Comparison of ENCODE assay signal across 8 cellular contexts in genomic region chr7:67484244-67484751, GRCh38.
DNase-seq lines count a peak whose midpoint lies in the region; ATAC-seq, FAIRE-seq and TF ChIP-seq lines count a peak whose summit lies in the region.

No MANE protein-coding gene starts in this region.

- TF ChIP-seq CTCF in CD4-positive, alpha-beta T cell (IDR thresholded peaks at IDR 0.05): peak; percentile 12

- no peaks in the 10 kb centered on the region for H3K9me3 ChIP-seq in CD4-positive, alpha-beta T cell (ENCODE audit: control insufficient read depth, low read length)

- no peak for FAIRE-seq in H54 (lab: Jason Lieb, UNC)

- peaks cover 5% of the 10 kb centered on the region for H3K27me3 Mint-ChIP-seq in CD4-positive, alpha-beta T cell
- H3K27me3 Mint-ChIP-seq in activated CD8-positive, alpha-beta T cell treated with anti-CD3 and anti-CD28 coated beads, Interleukin-2, amount 10 ng/mL, durations not matched to agents 7 days and 5 days (ENCODE audit: low read depth): peaks cover 3% of the 10 kb centered on the region
- no peaks in the 10 kb centered on the region for H3K27me3 Mint-ChIP-seq in T-helper 2 cell treated with Interferon-gamma antibody and Interleukin-4, amounts not matched to agents 5 μg/mL and 100 μg/mL, for 36 hours (ENCODE audit: low read depth)

- H3K4me3 Mint-ChIP-seq in CD4-positive, alpha-beta T cell: no peak overlapping the region
- no peak overlapping the region for H3K4me3 Mint-ChIP-seq in activated CD8-positive, alpha-beta T cell treated with anti-CD3 and anti-CD28 coated beads, Interleukin-2, amount 10 ng/mL, durations not matched to agents 7 days and 5 days
- no peak overlapping the region for H3K4me3 Mint-ChIP-seq in T-helper 2 cell treated with Interferon-gamma antibody and Interleukin-4, amounts not matched to agents 5 μg/mL and 100 μg/mL, for 36 hours
- no peak overlapping the region for H3K4me3 Mint-ChIP-seq in stimulated activated effector memory CD8-positive, alpha-beta T cell treated with anti-CD3 and anti-CD28 coated beads, Interleukin-12 subunit alpha, Interleukin-12 subunit beta, amount 100 ng/mL, for 72 hours

- no peak for TF ChIP-seq POLR2A in H54 (IDR thresholded peaks at IDR 0.05; ENCODE audit: low read depth, low read length)

- no peak for ATAC-seq in CD4-positive, alpha-beta T cell (ENCODE audit: poor library complexity)
- no peak for ATAC-seq in activated CD8-positive, alpha-beta T cell treated with anti-CD3 and anti-CD28 coated beads, Interleukin-2, amount 10 ng/mL, durations not matched to agents 7 days and 5 days
- ATAC-seq in stimulated activated effector memory CD8-positive, alpha-beta T cell treated with anti-CD3 and anti-CD28 coated beads, Interleukin-12 subunit alpha, Interleukin-12 subunit beta, amount 100 ng/mL, for 72 hours: no peak

- no peaks in the 10 kb centered on the region for H3K36me3 Mint-ChIP-seq in CD4-positive, alpha-beta T cell (ENCODE audit: low read depth)
- H3K36me3 Mint-ChIP-seq in activated CD8-positive, alpha-beta T cell treated with anti-CD3 and anti-CD28 coated beads, Interleukin-2, amount 10 ng/mL, durations not matched to agents 7 days and 5 days (ENCODE audit: low read depth): no peaks in the 10 kb centered on the region
- H3K36me3 Mint-ChIP-seq in T-helper 2 cell treated with Interferon-gamma antibody and Interleukin-4, amounts not matched to agents 5 μg/mL and 100 μg/mL, for 36 hours (ENCODE audit: low read depth): no peaks in the 10 kb centered on the region
- H3K36me3 Mint-ChIP-seq in stimulated activated effector memory CD8-positive, alpha-beta T cell treated with anti-CD3 and anti-CD28 coated beads, Interleukin-12 subunit alpha, Interleukin-12 subunit beta, amount 100 ng/mL, for 72 hours: no peaks in the 10 kb centered on the region

- CTCF ChIA-PET in CD4-positive, alpha-beta T cell (lab: Charles Lee): no interaction called here
- CTCF ChIA-PET in activated CD8-positive, alpha-beta T cell treated with anti-CD3 and anti-CD28 coated beads, Interleukin-2, amount 10 ng/mL, durations not matched to agents 7 days and 5 days (lab: Charles Lee): no interaction called here

- H3K27ac ChIP-seq in CD4-positive, alpha-beta T cell (ENCODE audit: low read depth, low read length): no peak overlapping the region

- DNase-seq in CD4-positive, alpha-beta T cell: no peak
- DNase-seq in H54 (ENCODE audit: insufficient read length, low spot score) (peak; percentile 56), NCI-H2171 treated with DMSO at 0.1 percent for 48 hours (lab: John Stamatoyannopoulos, UW) (peak; percentile 94), head of caudate nucleus (peak; percentile 32 to 86 (median 66)), posterior cingulate gyrus (peak; percentile 22 to 88 (median 56))
- peak; percentile 25 for DNase-seq in activated CD8-positive, alpha-beta T cell treated with anti-CD3 and anti-CD28 coated beads, Interleukin-2, amount 10 ng/mL, durations not matched to agents 7 days and 5 days
- DNase-seq in T-helper 2 cell treated with Interferon-gamma antibody and Interleukin-4, amounts not matched to agents 5 μg/mL and 100 μg/mL, for 36 hours (ENCODE audit: low spot score): no peak
- no peak for DNase-seq in stimulated activated effector memory CD8-positive, alpha-beta T cell treated with anti-CD3 and anti-CD28 coated beads, Interleukin-12 subunit alpha, Interleukin-12 subunit beta, amount 100 ng/mL, for 72 hours (ENCODE audit: low spot score in 2 of 2)

- POLR2A ChIA-PET in CD4-positive, alpha-beta T cell (lab: Charles Lee): no interaction called here
- POLR2A ChIA-PET in activated CD8-positive, alpha-beta T cell treated with anti-CD3 and anti-CD28 coated beads, Interleukin-2, amount 10 ng/mL, durations not matched to agents 7 days and 5 days (lab: Charles Lee): no interaction called here

- no peak overlapping the region for H3K27ac Mint-ChIP-seq in CD4-positive, alpha-beta T cell
- H3K27ac Mint-ChIP-seq in activated CD8-positive, alpha-beta T cell treated with anti-CD3 and anti-CD28 coated beads, Interleukin-2, amount 10 ng/mL, durations not matched to agents 7 days and 5 days: no peak overlapping the region
- no peak overlapping the region for H3K27ac Mint-ChIP-seq in T-helper 2 cell treated with Interferon-gamma antibody and Interleukin-4, amounts not matched to agents 5 μg/mL and 100 μg/mL, for 36 hours
- H3K27ac Mint-ChIP-seq in stimulated activated effector memory CD8-positive, alpha-beta T cell treated with anti-CD3 and anti-CD28 coated beads, Interleukin-12 subunit alpha, Interleukin-12 subunit beta, amount 100 ng/mL, for 72 hours: no peak overlapping the region

- intact Hi-C loops in CD4-positive, alpha-beta T cell (cut with DNase I, micrococcal nuclease): no loop called here
- intact Hi-C loops in head of caudate nucleus (cut with DNase I): loop anchor here (10.0 kb wide), 1 partner anchor 109 kb away; no protein-coding TSS in a partner anchor
- intact Hi-C loops in posterior cingulate gyrus (cut with DNase I): loop anchor here (10.0 kb wide), 1 partner anchor 109 kb away; no protein-coding TSS in a partner anchor

- no peaks in the 10 kb centered on the region for H3K4me1 Mint-ChIP-seq in CD4-positive, alpha-beta T cell (ENCODE audit: low read depth)
- no peaks in the 10 kb centered on the region for H3K4me1 Mint-ChIP-seq in activated CD8-positive, alpha-beta T cell treated with anti-CD3 and anti-CD28 coated beads, Interleukin-2, amount 10 ng/mL, durations not matched to agents 7 days and 5 days (ENCODE audit: low read depth)
- H3K4me1 Mint-ChIP-seq in T-helper 2 cell treated with Interferon-gamma antibody and Interleukin-4, amounts not matched to agents 5 μg/mL and 100 μg/mL, for 36 hours (ENCODE audit: low read depth): no peaks in the 10 kb centered on the region
- no peaks in the 10 kb centered on the region for H3K4me1 Mint-ChIP-seq in stimulated activated effector memory CD8-positive, alpha-beta T cell treated with anti-CD3 and anti-CD28 coated beads, Interleukin-12 subunit alpha, Interleukin-12 subunit beta, amount 100 ng/mL, for 72 hours

- H3K9me3 Mint-ChIP-seq in CD4-positive, alpha-beta T cell: no peaks in the 10 kb centered on the region
- no peaks in the 10 kb centered on the region for H3K9me3 Mint-ChIP-seq in activated CD8-positive, alpha-beta T cell treated with anti-CD3 and anti-CD28 coated beads, Interleukin-2, amount 10 ng/mL, durations not matched to agents 7 days and 5 days (ENCODE audit: insufficient read depth)
- H3K9me3 Mint-ChIP-seq in T-helper 2 cell treated with Interferon-gamma antibody and Interleukin-4, amounts not matched to agents 5 μg/mL and 100 μg/mL, for 36 hours: no peaks in the 10 kb centered on the region
- H3K9me3 Mint-ChIP-seq in stimulated activated effector memory CD8-positive, alpha-beta T cell treated with anti-CD3 and anti-CD28 coated beads, Interleukin-12 subunit alpha, Interleukin-12 subunit beta, amount 100 ng/mL, for 72 hours: no peaks in the 10 kb centered on the region

- H3K27me3 ChIP-seq in CD4-positive, alpha-beta T cell (ENCODE audit: control insufficient read depth, insufficient read depth, low read length): no peaks in the 10 kb centered on the region

Comparison
In these comparisons a context has a peak if more than half of its experiments do, and no peak if none do; other contexts are left out.
1. DNase-seq: peak in H54 (single experiment), NCI-H2171 treated with DMSO at 0.1 percent for 48 hours (single experiment), activated CD8-positive, alpha-beta T cell treated with anti-CD3 and anti-CD28 coated beads, Interleukin-2, amount 10 ng/mL, durations not matched to agents 7 days and 5 days (single experiment), head of caudate nucleus (42 of 42) and posterior cingulate gyrus (10 of 10); none in CD4-positive, alpha-beta T cell (0 of 10), T-helper 2 cell treated with Interferon-gamma antibody and Interleukin-4, amounts not matched to agents 5 μg/mL and 100 μg/mL, for 36 hours (single experiment) and stimulated activated effector memory CD8-positive, alpha-beta T cell treated with anti-CD3 and anti-CD28 coated beads, Interleukin-12 subunit alpha, Interleukin-12 subunit beta, amount 100 ng/mL, for 72 hours (0 of 2).
2. intact Hi-C loops: an anchor here in head of caudate nucleus (10.0 kb wide) and posterior cingulate gyrus (10.0 kb wide); none called in CD4-positive, alpha-beta T cell.